Comparison of ENCODE assay signal across 8 cellular contexts in genomic region chr18:58043452-58044369, GRCh38.
DNase-seq lines count a peak whose midpoint lies in the region; ATAC-seq and TF ChIP-seq lines count a peak whose summit lies in the region.

TSS of gene NEDD4L (plus strand) at chr18:58044226. CDS start at chr18:58044661, 435 bp downstream.

- TF ChIP-seq CTCF in retinal pigment epithelial cell (conservative IDR thresholded peaks at IDR 0.05; ENCODE audit: low read depth, low read length) = peak; percentile 84

- ATAC-seq in GM18505 (IDR thresholded peaks at IDR 0.05; ENCODE audit: unreplicated experiment) (peak; percentile 69), HG02938 (IDR thresholded peaks at IDR 0.05; ENCODE audit: unreplicated experiment) (peak; percentile 77)

- peak within 1 kb of the TSS; percentile 91 for H3K4me3 ChIP-seq in retinal pigment epithelial cell (ENCODE audit: low read length)

- TF ChIP-seq POLR2A in GM18505 (IDR thresholded peaks at IDR 0.05; ENCODE audit: borderline replicate concordance, extremely low read depth, insufficient read depth, insufficient read length) = no peak

- DNase-seq in NCI-H146 treated with DMSO at 0.1 percent for 48 hours (lab: John Stamatoyannopoulos, UW; ENCODE audit: unreplicated experiment) (peak; percentile 90), T1000 (lab: John Stamatoyannopoulos, UW) (peak; percentile 59), astrocyte of the hippocampus (ENCODE audit: low read depth, low spot score) (peak; percentile 95), hippocampal formation (lab: John Stamatoyannopoulos, UW) (peak; percentile 76 to 79), retinal pigment epithelial cell (ENCODE audit: low read depth) (peak; percentile 62), OCI-M2 (lab: John Stamatoyannopoulos, UW; ENCODE audit: unreplicated experiment) (no peak)
